In the genomic region with DNA sequence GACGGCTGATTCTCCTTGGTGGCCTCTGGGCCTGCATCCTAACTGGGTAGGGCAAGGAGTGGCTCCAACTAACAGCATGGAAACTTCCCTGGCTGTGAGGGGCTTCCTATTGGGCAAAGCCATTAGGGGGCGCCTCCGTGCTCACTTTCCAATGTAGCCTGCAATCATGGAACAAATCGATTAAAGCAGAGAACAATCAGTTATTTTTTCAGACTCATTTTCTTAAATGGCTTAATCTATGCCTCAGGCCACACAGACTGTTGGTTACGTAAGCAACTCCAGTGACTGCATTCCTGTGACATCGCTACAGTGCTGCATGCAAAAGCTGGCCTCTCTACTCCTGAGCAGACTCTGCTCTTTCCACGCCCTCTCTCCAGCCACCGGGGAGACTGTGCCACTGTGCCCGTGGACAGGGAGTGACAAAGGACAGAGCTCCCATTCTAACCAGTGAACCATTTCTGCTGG, we compare ENCODE assay signal across 12 cellular contexts.
DNase-seq lines count a peak whose midpoint lies in the region; ATAC-seq and TF ChIP-seq lines count a peak whose summit lies in the region.
"Had no signal": no experiment of that assay in that cellular context is flagged by ENCODE, and none has a peak within 500 bp of the region (broad histone marks: within the 10 kb centered on the region; RNA-seq: fewer than 3 reads in every experiment).

No MANE protein-coding gene starts in this region.

- H3K4me3 Mint-ChIP-seq in endodermal cell (no peak overlapping the region), nephron progenitor cell (no peak overlapping the region)
- no peak overlapping the region for H3K4me3 Mint-ChIP-seq in activated T-cell treated with anti-CD3 and anti-CD28 coated beads, Interleukin-2, amount 50 U/mL, for 4 hours
- H3K4me3 Mint-ChIP-seq: stimulated activated effector memory CD8-positive, alpha-beta T cell treated with anti-CD3 and anti-CD28 coated beads, Interleukin-12 subunit alpha, Interleukin-12 subunit beta, amount 100 ng/mL, for 72 hours; T-helper 1 cell treated with Interleukin-12 subunit alpha and Interleukin-12 subunit beta and Interleukin-4 antibody, amounts not matched to agents 30 μg/mL and 1 μg/mL, for 36 hours had no signal

- ATAC-seq in activated T-cell treated with anti-CD3 and anti-CD28 coated beads, Interleukin-2, amount 50 U/mL, for 4 hours: no peak
- ATAC-seq in GM18868 (IDR thresholded peaks at IDR 0.05; ENCODE audit: unreplicated experiment): no peak
- ATAC-seq: stimulated activated effector memory CD8-positive, alpha-beta T cell treated with anti-CD3 and anti-CD28 coated beads, Interleukin-12 subunit alpha, Interleukin-12 subunit beta, amount 100 ng/mL, for 72 hours had no signal

- intact Hi-C loops in posterior vena cava (cut with DNase I): no loop called here

- H3K27ac ChIP-seq in endodermal cell (ENCODE audit: low read depth, low read length): no peak overlapping the region
- H3K27ac ChIP-seq: parathyroid adenoma had no signal

- peaks cover 4% of the 10 kb centered on the region for H3K9me3 ChIP-seq in endodermal cell (ENCODE audit: control insufficient read depth, low read length)

- no peaks in the 10 kb centered on the region for H3K36me3 Mint-ChIP-seq in endodermal cell (ENCODE audit: low read depth)
- H3K36me3 Mint-ChIP-seq in nephron progenitor cell (ENCODE audit: low read depth): peaks cover 14% of the 10 kb centered on the region
- no peaks in the 10 kb centered on the region for H3K36me3 Mint-ChIP-seq in activated T-cell treated with anti-CD3 and anti-CD28 coated beads, Interleukin-2, amount 50 U/mL, for 4 hours (ENCODE audit: insufficient read depth)
- H3K36me3 Mint-ChIP-seq: stimulated activated effector memory CD8-positive, alpha-beta T cell treated with anti-CD3 and anti-CD28 coated beads, Interleukin-12 subunit alpha, Interleukin-12 subunit beta, amount 100 ng/mL, for 72 hours had no signal

- H3K36me3 ChIP-seq in endodermal cell (ENCODE audit: control insufficient read depth, insufficient read depth, low read length): no peaks in the 10 kb centered on the region

- no peak for TF ChIP-seq POLR2A in NB4 (IDR thresholded peaks at IDR 0.05; ENCODE audit: extremely low read depth, insufficient read length)

- H3K9ac ChIP-seq in endodermal cell (ENCODE audit: extremely low read depth, low read length, poor library complexity, severe bottlenecking): no peak overlapping the region
- H3K9ac ChIP-seq: parathyroid adenoma had no signal

- H3K4me1 ChIP-seq in endodermal cell (ENCODE audit: control insufficient read depth, insufficient read depth, low read length): no peaks in the 10 kb centered on the region
- H3K4me1 ChIP-seq: parathyroid adenoma had no signal

- H3K27ac Mint-ChIP-seq in endodermal cell (no peak overlapping the region), nephron progenitor cell (no peak overlapping the region)
- H3K27ac Mint-ChIP-seq: stimulated activated effector memory CD8-positive, alpha-beta T cell treated with anti-CD3 and anti-CD28 coated beads, Interleukin-12 subunit alpha, Interleukin-12 subunit beta, amount 100 ng/mL, for 72 hours; T-helper 1 cell treated with Interleukin-12 subunit alpha and Interleukin-12 subunit beta and Interleukin-4 antibody, amounts not matched to agents 30 μg/mL and 1 μg/mL, for 36 hours had no signal

- peaks cover 10% of the 10 kb centered on the region for H3K9me3 Mint-ChIP-seq in endodermal cell
- peaks cover 31% of the 10 kb centered on the region for H3K9me3 Mint-ChIP-seq in nephron progenitor cell
- H3K9me3 Mint-ChIP-seq in activated T-cell treated with anti-CD3 and anti-CD28 coated beads, Interleukin-2, amount 50 U/mL, for 4 hours: no peaks in the 10 kb centered on the region
- H3K9me3 Mint-ChIP-seq: stimulated activated effector memory CD8-positive, alpha-beta T cell treated with anti-CD3 and anti-CD28 coated beads, Interleukin-12 subunit alpha, Interleukin-12 subunit beta, amount 100 ng/mL, for 72 hours; T-helper 1 cell treated with Interleukin-12 subunit alpha and Interleukin-12 subunit beta and Interleukin-4 antibody, amounts not matched to agents 30 μg/mL and 1 μg/mL, for 36 hours had no signal

- H3K4me1 Mint-ChIP-seq in endodermal cell (peaks cover 13% of the 10 kb centered on the region), nephron progenitor cell (peaks cover 15% of the 10 kb centered on the region)
- no peaks in the 10 kb centered on the region for H3K4me1 Mint-ChIP-seq in activated T-cell treated with anti-CD3 and anti-CD28 coated beads, Interleukin-2, amount 50 U/mL, for 4 hours (ENCODE audit: low read depth)
- H3K4me1 Mint-ChIP-seq: stimulated activated effector memory CD8-positive, alpha-beta T cell treated with anti-CD3 and anti-CD28 coated beads, Interleukin-12 subunit alpha, Interleukin-12 subunit beta, amount 100 ng/mL, for 72 hours had no signal

- WGBS in endodermal cell (ENCODE audit: insufficient coverage in 1 of 2, insufficient read length in 1 of 2), 2 experiments: 72 to 84% methylated on average over 9 of the region's 9 CpGs

- TF ChIP-seq CTCF in NB4 (IDR thresholded peaks at IDR 0.05; ENCODE audit: low read depth, low read length) (peak; percentile 43), endodermal cell (conservative IDR thresholded peaks at IDR 0.05) (peak; percentile 75), nephron progenitor cell (IDR thresholded peaks at IDR 0.05) (peak; percentile 35)

- H3K27me3 Mint-ChIP-seq in endodermal cell (ENCODE audit: insufficient read depth) (peaks cover 7% of the 10 kb centered on the region), nephron progenitor cell (ENCODE audit: low read depth, poor library complexity) (no peaks in the 10 kb centered on the region)
- H3K27me3 Mint-ChIP-seq in activated T-cell treated with anti-CD3 and anti-CD28 coated beads, Interleukin-2, amount 50 U/mL, for 4 hours (ENCODE audit: low read depth): peaks cover 22% of the 10 kb centered on the region

- no peaks in the 10 kb centered on the region for H3K27me3 ChIP-seq in endodermal cell (ENCODE audit: control insufficient read depth, insufficient read depth, low read length, poor library complexity, severe bottlenecking)

- H3K4me3 ChIP-seq in NB4 (ENCODE audit: low read depth, low read length) (no peak overlapping the region), endodermal cell (ENCODE audit: low read length) (no peak overlapping the region)

- DNase-seq in ELF-1 (ENCODE audit: low read depth, low spot score): peak; percentile 56
- peak; percentile 16 for DNase-seq in NB4 (ENCODE audit: low read depth)
- DNase-seq in endodermal cell: peak; percentile 83
- peak; percentile 33 for DNase-seq in nephron progenitor cell
- no peak for DNase-seq in activated T-cell treated with anti-CD3 and anti-CD28 coated beads, Interleukin-2, amount 50 U/mL, for 4 hours
- no peak for DNase-seq in activated effector memory CD4-positive, alpha-beta T cell treated with anti-CD3 and anti-CD28 coated beads, Interleukin-2, amount 50 U/mL, for 16 hours
- DNase-seq in posterior vena cava (ENCODE audit: low spot score): no peak
- DNase-seq: MM.1S had no signal

Comparison
In these comparisons a context has a peak if more than half of its experiments do, and no peak if none do; other contexts are left out.
1. DNase-seq: peak in ELF-1 (single experiment), NB4 (single experiment), endodermal cell (single experiment) and nephron progenitor cell (single experiment); none in activated T-cell treated with anti-CD3 and anti-CD28 coated beads, Interleukin-2, amount 50 U/mL, for 4 hours (single experiment), activated effector memory CD4-positive, alpha-beta T cell treated with anti-CD3 and anti-CD28 coated beads, Interleukin-2, amount 50 U/mL, for 16 hours (single experiment) and posterior vena cava (single experiment).
2. Peak in every context shown above with its lines, with median percentiles within 50 percentile points of each other: CTCF ChIP-seq.